In genomic region chr6:56019973-56020372, GRCh38 we compare ENCODE assay signal across 25 cellular contexts.
"Had no signal": no experiment of that assay in that cellular context is flagged by ENCODE, and none has a peak within 500 bp of the region (broad histone marks: within the 10 kb centered on the region; RNA-seq: fewer than 3 reads in every experiment).

No MANE protein-coding gene starts in this region.

- H3K4me1 ChIP-seq: colonic mucosa, esophagus muscularis mucosa, heart left ventricle, psoas muscle, testis, tibial nerve, upper lobe of right lung had no signal

- H3K9me3 ChIP-seq: colonic mucosa, psoas muscle, testis, upper lobe of right lung had no signal

- DNase-seq: cerebellar nuclear complex; colonic mucosa; dorsolateral prefrontal cortex; effector memory CD4-positive, alpha-beta T cell; heart left ventricle; hippocampal formation; mammary epithelial cell; naive thymus-derived CD4-positive, alpha-beta T cell; nephron progenitor cell; psoas muscle; retina; stimulated activated CD4-positive, alpha-beta T cell treated with anti-CD3 and anti-CD28 coated beads, Interleukin-2, amount 100 ng/mL, for 24 hours; stimulated activated CD4-positive, alpha-beta T cell treated with anti-CD3 and anti-CD28 coated beads, Interleukin-4, amount 100 ng/mL, for 4 hours; stimulated activated naive B cell treated with anti-CD40 and anti-IgM and Interleukin-4, amounts not matched to agents 10 μg/mL and 1 μg/mL and 100 μg/mL, for 72 hours; stimulated activated naive CD8-positive, alpha-beta T cell treated with anti-CD3 and anti-CD28 coated beads, Interleukin-15, amount 100 ng/mL, for 72 hours; testis; upper lobe of right lung had no signal

- H3K27ac ChIP-seq: colonic mucosa, dorsolateral prefrontal cortex, epithelial cell of prostate, esophagus muscularis mucosa, heart left ventricle, psoas muscle, skin epidermis, testis, tibial nerve, upper lobe of right lung had no signal

- FAIRE-seq: frontal cortex, islet of Langerhans had no signal

- H3K27me3 ChIP-seq: colonic mucosa, dorsolateral prefrontal cortex, esophagus muscularis mucosa, heart left ventricle, testis, tibial nerve, upper lobe of right lung had no signal

- H3K4me3 ChIP-seq: colonic mucosa, dorsolateral prefrontal cortex, esophagus muscularis mucosa, heart left ventricle, psoas muscle, skin epidermis, testis, tibial nerve, upper lobe of right lung had no signal

- ATAC-seq: heart left ventricle; left lobe of liver; naive thymus-derived CD4-positive, alpha-beta T cell; psoas muscle; sciatic nerve; stimulated activated naive B cell treated with anti-CD40 and anti-IgM and Interleukin-4, amounts not matched to agents 10 μg/mL and 1 μg/mL and 100 μg/mL, for 72 hours; stimulated activated naive CD8-positive, alpha-beta T cell treated with anti-CD3 and anti-CD28 coated beads, Interleukin-15, amount 100 ng/mL, for 72 hours; upper lobe of right lung had no signal

- H3K36me3 ChIP-seq: esophagus muscularis mucosa, heart left ventricle, tibial nerve, upper lobe of right lung had no signal
